Comparison of ENCODE assay signal across 11 cellular contexts in the genomic region with DNA sequence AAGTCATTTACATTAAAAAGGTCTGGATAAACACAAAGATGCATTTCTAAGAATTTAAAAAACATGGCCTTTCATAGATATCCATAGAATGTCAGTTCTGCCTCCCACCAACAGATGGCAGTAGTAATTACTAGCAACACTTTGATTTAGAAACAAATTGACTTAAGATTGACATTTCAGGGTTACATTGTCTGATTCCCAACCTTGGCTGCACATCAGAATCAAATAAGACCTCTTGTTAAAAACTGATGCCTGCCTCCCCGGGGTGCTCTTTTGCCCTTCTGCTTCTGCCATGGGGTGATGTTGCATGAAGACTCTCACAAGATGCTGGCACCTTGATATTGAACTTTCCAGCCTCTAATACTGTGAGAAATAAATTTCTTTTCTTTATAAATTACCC.
DNase-seq lines count a peak whose midpoint lies in the region; ATAC-seq, FAIRE-seq and TF ChIP-seq lines count a peak whose summit lies in the region.
"Had no signal": no experiment of that assay in that cellular context is flagged by ENCODE, and none has a peak within 500 bp of the region (broad histone marks: within the 10 kb centered on the region; RNA-seq: fewer than 3 reads in every experiment).

No MANE protein-coding gene starts in this region.

- TF ChIP-seq CTCF in endodermal cell (conservative IDR thresholded peaks at IDR 0.05), result peak; percentile 78

- no peak for FAIRE-seq in small intestine (lab: Jason Lieb, UNC)

- H3K36me3 ChIP-seq in endodermal cell (ENCODE audit: control insufficient read depth, insufficient read depth, low read length), result no peaks in the 10 kb centered on the region
- no peaks in the 10 kb centered on the region for H3K36me3 ChIP-seq in small intestine (ENCODE audit: control insufficient read depth in 2 of 2, insufficient read depth in 2 of 2, low read length in 2 of 2)
- H3K36me3 ChIP-seq: SJSA1 had no signal

- no peak for ATAC-seq in GM21723 (IDR thresholded peaks at IDR 0.05; ENCODE audit: unreplicated experiment)
- no peak for ATAC-seq in activated T-cell treated with anti-CD3 and anti-CD28 coated beads, Interleukin-2, amount 50 U/mL, for 4 hours

- H3K36me3 Mint-ChIP-seq in endodermal cell (ENCODE audit: low read depth), result no peaks in the 10 kb centered on the region
- H3K36me3 Mint-ChIP-seq in activated T-cell treated with anti-CD3 and anti-CD28 coated beads, Interleukin-2, amount 50 U/mL, for 4 hours (ENCODE audit: insufficient read depth), result no peaks in the 10 kb centered on the region

- no peaks in the 10 kb centered on the region for H3K4me1 Mint-ChIP-seq in endodermal cell
- H3K4me1 Mint-ChIP-seq in activated T-cell treated with anti-CD3 and anti-CD28 coated beads, Interleukin-2, amount 50 U/mL, for 4 hours (ENCODE audit: low read depth), result peaks cover 4% of the 10 kb centered on the region

- H3K9ac ChIP-seq in endodermal cell (ENCODE audit: extremely low read depth, low read length, poor library complexity, severe bottlenecking), result no peak overlapping the region

- H3K27me3 Mint-ChIP-seq in endodermal cell (ENCODE audit: insufficient read depth), result no peaks in the 10 kb centered on the region
- no peaks in the 10 kb centered on the region for H3K27me3 Mint-ChIP-seq in activated T-cell treated with anti-CD3 and anti-CD28 coated beads, Interleukin-2, amount 50 U/mL, for 4 hours (ENCODE audit: low read depth)
- H3K27me3 Mint-ChIP-seq: CD8-positive, alpha-beta memory T cell; stimulated activated naive CD8-positive, alpha-beta T cell treated with anti-CD3 and anti-CD28 coated beads, Interleukin-15, Interleukin-2, amounts not matched to agents 100 ng/mL and 50 ng/mL, for 24 hours had no signal

- H3K27ac Mint-ChIP-seq in endodermal cell, result no peak overlapping the region
- H3K27ac Mint-ChIP-seq: CD8-positive, alpha-beta memory T cell; stimulated activated naive CD8-positive, alpha-beta T cell treated with anti-CD3 and anti-CD28 coated beads, Interleukin-15, Interleukin-2, amounts not matched to agents 100 ng/mL and 50 ng/mL, for 24 hours had no signal

- H3K27me3 ChIP-seq in endodermal cell (ENCODE audit: control insufficient read depth, insufficient read depth, low read length, poor library complexity, severe bottlenecking), result no peaks in the 10 kb centered on the region
- no peaks in the 10 kb centered on the region for H3K27me3 ChIP-seq in small intestine (ENCODE audit: control insufficient read depth in 2 of 2, insufficient read depth in 2 of 2, low read length in 2 of 2)
- H3K27me3 ChIP-seq: SJSA1 had no signal

- DNase-seq in NCI-H82 (lab: John Stamatoyannopoulos, UW), result peak; percentile 35
- DNase-seq in NCI-H82 treated with DMSO at 0.1 percent for 48 hours (lab: John Stamatoyannopoulos, UW; ENCODE audit: unreplicated experiment), result no peak
- peak; percentile 19 for DNase-seq in NCI-H1048 (lab: John Stamatoyannopoulos, UW)
- DNase-seq in endodermal cell, result no peak
- DNase-seq in small intestine, result peak; percentile 20
- DNase-seq in activated T-cell treated with anti-CD3 and anti-CD28 coated beads, Interleukin-2, amount 50 U/mL, for 4 hours, result no peak
- DNase-seq in mesenteric fat pad (ENCODE audit: low spot score), result no peak

- no peak overlapping the region for H3K4me3 Mint-ChIP-seq in endodermal cell
- no peak overlapping the region for H3K4me3 Mint-ChIP-seq in activated T-cell treated with anti-CD3 and anti-CD28 coated beads, Interleukin-2, amount 50 U/mL, for 4 hours
- H3K4me3 Mint-ChIP-seq: CD8-positive, alpha-beta memory T cell; stimulated activated naive CD8-positive, alpha-beta T cell treated with anti-CD3 and anti-CD28 coated beads, Interleukin-15, Interleukin-2, amounts not matched to agents 100 ng/mL and 50 ng/mL, for 24 hours had no signal

- 93% methylated on average over 1 of the region's 1 CpG; no CpG with 5 or more reads in 1 of the 2 experiments for WGBS in endodermal cell (ENCODE audit: insufficient coverage in 1 of 2, insufficient read length in 1 of 2), 2 experiments
- 75 to 93% (median 81%) methylated on average over 1 of the region's 1 CpG for WGBS in small intestine, 3 donors

- no peaks in the 10 kb centered on the region for H3K9me3 Mint-ChIP-seq in endodermal cell
- H3K9me3 Mint-ChIP-seq in activated T-cell treated with anti-CD3 and anti-CD28 coated beads, Interleukin-2, amount 50 U/mL, for 4 hours, result no peaks in the 10 kb centered on the region
- H3K9me3 Mint-ChIP-seq: CD8-positive, alpha-beta memory T cell; stimulated activated naive CD8-positive, alpha-beta T cell treated with anti-CD3 and anti-CD28 coated beads, Interleukin-15, Interleukin-2, amounts not matched to agents 100 ng/mL and 50 ng/mL, for 24 hours had no signal

- H3K9me3 ChIP-seq in endodermal cell (ENCODE audit: control insufficient read depth, low read length) (no peaks in the 10 kb centered on the region), small intestine (ENCODE audit: control insufficient read depth, low read depth) (no peaks in the 10 kb centered on the region)
- H3K9me3 ChIP-seq: SJSA1 had no signal

- H3K4me3 ChIP-seq in endodermal cell (ENCODE audit: low read length) (no peak overlapping the region), small intestine (ENCODE audit: low read depth in 1 of 2, low read length in 2 of 2) (no peak overlapping the region)
- H3K4me3 ChIP-seq: SJSA1 had no signal

- H3K4me1 ChIP-seq in endodermal cell (ENCODE audit: control insufficient read depth, insufficient read depth, low read length) (no peaks in the 10 kb centered on the region), small intestine (ENCODE audit: control insufficient read depth in 2 of 2, insufficient read depth in 1 of 2, low read depth in 1 of 2, low read length in 1 of 2) (no peaks in the 10 kb centered on the region)
- H3K4me1 ChIP-seq: SJSA1 had no signal

- no peak overlapping the region for H3K27ac ChIP-seq in endodermal cell (ENCODE audit: low read depth, low read length)
- no peak overlapping the region for H3K27ac ChIP-seq in small intestine (ENCODE audit: low read depth in 1 of 2, low read length in 1 of 2)
- H3K27ac ChIP-seq: SJSA1 had no signal

Comparison
In these comparisons a context has a peak if more than half of its experiments do, and no peak if none do; other contexts are left out.
1. DNase-seq: peak in NCI-H82 (single experiment), NCI-H1048 (single experiment) and small intestine (single experiment); none in NCI-H82 treated with DMSO at 0.1 percent for 48 hours (single experiment), endodermal cell (single experiment), activated T-cell treated with anti-CD3 and anti-CD28 coated beads, Interleukin-2, amount 50 U/mL, for 4 hours (single experiment) and mesenteric fat pad (single experiment).